In genomic region chr11:27381238-27381666, GRCh38 we compare ENCODE assay signal across 24 cellular contexts. TPM values are rescaled to one million over a fixed set of nuclear protein-coding genes. Genes with fewer than 3 reads are reported as not detected.
DNase-seq lines count a peak whose midpoint lies in the region; ATAC-seq and TF ChIP-seq lines count a peak whose summit lies in the region.
"Had no signal": no experiment of that assay in that cellular context is flagged by ENCODE, and none has a peak within 500 bp of the region (broad histone marks: within the 10 kb centered on the region; RNA-seq: fewer than 3 reads in every experiment).

No MANE protein-coding gene starts in this region.

- no peak overlapping the region for H2AFZ ChIP-seq in Karpas-422 (ENCODE audit: low read length)

- H3K9me2 ChIP-seq in Karpas-422 (replicated peaks; ENCODE audit: insufficient read depth, low read length), result no peaks in the 10 kb centered on the region

- H3K9me3 ChIP-seq in mucosa of descending colon, result no peaks in the 10 kb centered on the region
- no peaks in the 10 kb centered on the region for H3K9me3 ChIP-seq in Karpas-422 (ENCODE audit: low read length)
- H3K9me3 ChIP-seq: adrenal gland, testis had no signal

- no peak overlapping the region for H3K27ac ChIP-seq in Karpas-422 (ENCODE audit: low read length)
- H3K27ac ChIP-seq: adrenal gland, testis, WERI-Rb-1 had no signal

- no peaks in the 10 kb centered on the region for H3K4me1 ChIP-seq in mucosa of descending colon (ENCODE audit: low read depth)
- H3K4me1 ChIP-seq in Karpas-422 (ENCODE audit: low read length), result no peaks in the 10 kb centered on the region
- H3K4me1 ChIP-seq: testis had no signal

- H3K79me2 ChIP-seq in Karpas-422 (ENCODE audit: low read length), result no peaks in the 10 kb centered on the region

- intact Hi-C loops in mucosa of descending colon (cut with DNase I, micrococcal nuclease), result no loop called here

- ATAC-seq in GM18505 (IDR thresholded peaks at IDR 0.05; ENCODE audit: unreplicated experiment) (peak; percentile 54), GM19468 (IDR thresholded peaks at IDR 0.05; ENCODE audit: extremely low read depth, unreplicated experiment) (peak; percentile 45), HG03457 (IDR thresholded peaks at IDR 0.05; ENCODE audit: unreplicated experiment) (peak; percentile 67), mucosa of descending colon (peak; percentile 81)
- ATAC-seq: stimulated activated effector memory CD8-positive, alpha-beta T cell treated with anti-CD3 and anti-CD28 coated beads, Interleukin-12 subunit alpha, Interleukin-12 subunit beta, amount 100 ng/mL, for 72 hours had no signal

- peaks cover 8% of the 10 kb centered on the region for H3K36me3 ChIP-seq in mucosa of descending colon (ENCODE audit: low read depth)
- no peaks in the 10 kb centered on the region for H3K36me3 ChIP-seq in Karpas-422 (ENCODE audit: insufficient read depth, low read length)
- H3K36me3 ChIP-seq: WERI-Rb-1 had no signal

- H3K9ac ChIP-seq in Karpas-422 (ENCODE audit: low read length), result no peak overlapping the region

- no peak for DNase-seq in mucosa of descending colon
- no peak for DNase-seq in Karpas-422
- no peak for DNase-seq in germinal center (ENCODE audit: low spot score)
- DNase-seq in retina, result no peak
- no peak for DNase-seq in NCI-H1092 treated with DMSO at 0.1 percent for 48 hours (lab: John Stamatoyannopoulos, UW)
- DNase-seq: activated CD4-positive, alpha-beta T cell treated with anti-CD3 and anti-CD28 coated beads, Interleukin-2, amount 50 U/mL, for 4 hours; activated gamma-delta T cell treated with Interleukin-2 at 50 U/mL for 16 hours; adrenal gland; GF-D8; islet precursor cell; KBM-7; mesendoderm; NCI-H2029; NCI-H446 treated with DMSO at 0.1 percent for 48 hours; nephron progenitor cell; NK-92 treated with Interleukin-12 subunit alpha and Interleukin-12 subunit beta, amount 100 ng/mL, for 24 hours; posterior cingulate gyrus; T-helper 2 cell; testis; WERI-Rb-1 had no signal

- no peaks in the 10 kb centered on the region for H3K27me3 ChIP-seq in Karpas-422 (ENCODE audit: low read length)
- H3K27me3 ChIP-seq: adrenal gland, testis had no signal

- no peak overlapping the region for H3K4me3 ChIP-seq in mucosa of descending colon
- no peak overlapping the region for H3K4me3 ChIP-seq in Karpas-422 (ENCODE audit: low read length)
- H3K4me3 ChIP-seq: adrenal gland, testis had no signal

- no peak for TF ChIP-seq POLR2A in GM18505 (IDR thresholded peaks at IDR 0.05; ENCODE audit: borderline replicate concordance, extremely low read depth, insufficient read depth, insufficient read length)

- H4K20me1 ChIP-seq in Karpas-422 (ENCODE audit: insufficient read depth, low read depth, low read length), result no peaks in the 10 kb centered on the region

- TF ChIP-seq CTCF in mucosa of descending colon (IDR thresholded peaks at IDR 0.05), result no peak

- no peak overlapping the region for H3K4me2 ChIP-seq in Karpas-422 (ENCODE audit: low read depth, low read length, poor library complexity, severe bottlenecking)

RNA-seq across cellular contexts. Expression of gene CCDC34, which starts 18.2 kb away (rescaled TPM):
- total RNA-seq in mucosa of descending colon, result 10 to 100 TPM in 2 of 3 donors, 1 to 10 TPM in 1; 7.2 to 11.2 (median 10.1) TPM
- 10.2 and 11.7 TPM in 2 replicates for total RNA-seq in Karpas-422 (2014; rRNA removed; shearing (Covaris generic); ENCODE audit: low replicate concordance)
